Comparison of ENCODE assay signal across 15 cellular contexts in the genomic region with DNA sequence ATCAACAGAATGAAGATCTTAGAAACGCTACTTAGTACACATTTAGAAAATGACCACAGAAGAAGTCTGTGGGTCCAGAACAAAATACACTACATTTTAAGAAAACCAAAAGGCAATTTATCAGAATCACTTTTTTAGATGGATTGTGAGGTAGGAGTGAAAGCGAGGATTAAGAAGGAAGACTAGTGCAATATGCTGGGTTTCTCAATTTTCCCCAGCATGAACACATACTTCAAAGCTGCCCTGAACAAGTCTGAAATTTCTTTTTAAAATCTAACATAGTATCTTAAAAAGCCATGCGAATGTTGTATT.
DNase-seq lines count a peak whose midpoint lies in the region; ATAC-seq lines count a peak whose summit lies in the region.
"Had no signal": no experiment of that assay in that cellular context is flagged by ENCODE, and none has a peak within 500 bp of the region (broad histone marks: within the 10 kb centered on the region; RNA-seq: fewer than 3 reads in every experiment).

No MANE protein-coding gene starts in this region.

- no peak for ATAC-seq in naive thymus-derived CD4-positive, alpha-beta T cell
- ATAC-seq in GM21825 (IDR thresholded peaks at IDR 0.05; ENCODE audit: unreplicated experiment) = no peak

- peaks cover 83% of the 10 kb centered on the region for H3K4me1 Mint-ChIP-seq in activated naive CD4-positive, alpha-beta T cell treated with anti-CD3 and anti-CD28 coated beads, Interleukin-2, amount 50 U/mL, for 24 hours
- peaks cover 53 to 90% (median 67%) of the 10 kb centered on the region in 7 donors for H3K4me1 Mint-ChIP-seq in naive thymus-derived CD4-positive, alpha-beta T cell

- H3K27ac ChIP-seq in angular gyrus (ENCODE audit: low read depth, low read length) (peak overlapping the region; percentile 64), temporal lobe (ENCODE audit: low read depth, low read length) (peak overlapping the region; percentile 88)
- H3K27ac ChIP-seq in naive thymus-derived CD4-positive, alpha-beta T cell (ENCODE audit: low read depth, low read length) = peak overlapping the region; percentile 48

- POLR2A ChIA-PET in naive thymus-derived CD4-positive, alpha-beta T cell (lab: Charles Lee) = interaction anchor here (0.8 kb wide), 1 partner anchor 111 kb away, joined by 3 read pairs; no protein-coding TSS in a partner anchor

- no peak overlapping the region for H3K4me3 Mint-ChIP-seq in activated naive CD4-positive, alpha-beta T cell treated with anti-CD3 and anti-CD28 coated beads, Interleukin-2, amount 50 U/mL, for 24 hours
- H3K4me3 Mint-ChIP-seq in naive thymus-derived CD4-positive, alpha-beta T cell = peak overlapping the region in 7 of 10 donors; percentile 20 to 70 (median 36)
- H3K4me3 Mint-ChIP-seq: activated T-cell treated with anti-CD3 and anti-CD28 coated beads, Interleukin-2, amount 50 U/mL, for 24 hours had no signal

- DNase-seq in activated naive CD4-positive, alpha-beta T cell treated with Interleukin-2 at 50 U/mL for 16 hours = no peak
- no peak for DNase-seq in naive thymus-derived CD4-positive, alpha-beta T cell
- DNase-seq in RKO (ENCODE audit: low spot score) = no peak
- no peak for DNase-seq in stimulated activated CD4-positive, alpha-beta T cell treated with anti-CD3 and anti-CD28 coated beads, Interleukin-4, amount 100 ng/mL, for 4 hours
- DNase-seq: activated CD4-positive, alpha-beta T cell treated with anti-CD3 and anti-CD28 coated beads for 1 hour; activated T-cell treated with anti-CD3 and anti-CD28 coated beads, Interleukin-2, amount 50 U/mL, for 24 hours; amniotic stem cell; Caco-2; NCI-H1092 treated with DMSO at 0.1 percent for 48 hours; NCI-H2227 treated with DMSO at 0.1 percent for 48 hours; T-cell had no signal

- no peaks in the 10 kb centered on the region for H3K36me3 ChIP-seq in naive thymus-derived CD4-positive, alpha-beta T cell (ENCODE audit: control insufficient read depth in 2 of 3, insufficient read depth in 3 of 3, low read length in 3 of 3)

- peaks cover 4% of the 10 kb centered on the region for H3K36me3 Mint-ChIP-seq in activated naive CD4-positive, alpha-beta T cell treated with anti-CD3 and anti-CD28 coated beads, Interleukin-2, amount 50 U/mL, for 24 hours
- H3K36me3 Mint-ChIP-seq in naive thymus-derived CD4-positive, alpha-beta T cell = peaks cover 2 to 17% (median 16%) of the 10 kb centered on the region in 5 donors

- no peaks in the 10 kb centered on the region for H3K27me3 ChIP-seq in naive thymus-derived CD4-positive, alpha-beta T cell (ENCODE audit: control insufficient read depth in 2 of 2, insufficient read depth in 2 of 2, low read length in 2 of 2)

- H3K4me1 ChIP-seq in naive thymus-derived CD4-positive, alpha-beta T cell (ENCODE audit: control insufficient read depth in 2 of 2, insufficient read depth in 2 of 2, low read length in 2 of 2) = peaks cover 15 to 38% of the 10 kb centered on the region in 2 donors

- CTCF ChIA-PET in naive thymus-derived CD4-positive, alpha-beta T cell (lab: Charles Lee) = no interaction called here

- no peaks in the 10 kb centered on the region for H3K9me3 ChIP-seq in naive thymus-derived CD4-positive, alpha-beta T cell (ENCODE audit: control insufficient read depth in 2 of 3, low read length in 3 of 3)
- H3K9me3 ChIP-seq: Caco-2 had no signal

- H3K9me3 Mint-ChIP-seq in activated naive CD4-positive, alpha-beta T cell treated with anti-CD3 and anti-CD28 coated beads, Interleukin-2, amount 50 U/mL, for 24 hours = no peaks in the 10 kb centered on the region
- H3K9me3 Mint-ChIP-seq in naive thymus-derived CD4-positive, alpha-beta T cell = no peaks in the 10 kb centered on the region
- H3K9me3 Mint-ChIP-seq: activated T-cell treated with anti-CD3 and anti-CD28 coated beads, Interleukin-2, amount 50 U/mL, for 24 hours; T-cell had no signal

- H3K27me3 Mint-ChIP-seq in activated naive CD4-positive, alpha-beta T cell treated with anti-CD3 and anti-CD28 coated beads, Interleukin-2, amount 50 U/mL, for 24 hours = no peaks in the 10 kb centered on the region
- no peaks in the 10 kb centered on the region for H3K27me3 Mint-ChIP-seq in naive thymus-derived CD4-positive, alpha-beta T cell
- H3K27me3 Mint-ChIP-seq: activated T-cell treated with anti-CD3 and anti-CD28 coated beads, Interleukin-2, amount 50 U/mL, for 24 hours; T-cell had no signal

- H3K4me3 ChIP-seq in naive thymus-derived CD4-positive, alpha-beta T cell (ENCODE audit: low read length) = no peak overlapping the region

- intact Hi-C loops in naive thymus-derived CD4-positive, alpha-beta T cell (cut with micrococcal nuclease) = no loop called here

- H3K27ac Mint-ChIP-seq in activated naive CD4-positive, alpha-beta T cell treated with anti-CD3 and anti-CD28 coated beads, Interleukin-2, amount 50 U/mL, for 24 hours = peak overlapping the region; percentile 97
- H3K27ac Mint-ChIP-seq in naive thymus-derived CD4-positive, alpha-beta T cell = peak overlapping the region in 7 of 9 donors; percentile 12 to 84 (median 79)
